25 cellular contexts compared by ENCODE assay signal in genomic region chr1:102776074-102776473, GRCh38.
DNase-seq lines count a peak whose midpoint lies in the region; FAIRE-seq and TF ChIP-seq lines count a peak whose summit lies in the region.
"Had no signal": no experiment of that assay in that cellular context is flagged by ENCODE, and none has a peak within 500 bp of the region (broad histone marks: within the 10 kb centered on the region; RNA-seq: fewer than 3 reads in every experiment).

No MANE protein-coding gene starts in this region.

- no peak overlapping the region for H3K9ac ChIP-seq in endodermal cell (ENCODE audit: extremely low read depth, low read length, poor library complexity, severe bottlenecking)
- H3K9ac ChIP-seq: GM23248, parathyroid adenoma had no signal

- no peaks in the 10 kb centered on the region for H3K36me3 Mint-ChIP-seq in endodermal cell (ENCODE audit: low read depth)
- H3K36me3 Mint-ChIP-seq: CD14-positive monocyte; naive thymus-derived CD4-positive, alpha-beta T cell; stimulated activated memory B cell treated with anti-CD40 and anti-IgM and Interleukin-4, amounts not matched to agents 10 μg/mL and 1 μg/mL and 100 μg/mL, for 72 hours had no signal

- H3K36me3 ChIP-seq in endodermal cell (ENCODE audit: control insufficient read depth, insufficient read depth, low read length): no peaks in the 10 kb centered on the region
- H3K36me3 ChIP-seq: brain microvascular endothelial cell, SJSA1, WERI-Rb-1 had no signal

- no peak for TF ChIP-seq POLR2A in H54 (IDR thresholded peaks at IDR 0.05; ENCODE audit: low read depth, low read length)

- 50 to 62% methylated on average over 1 of the region's 1 CpG for whole genome bisulfite sequencing in endodermal cell (ENCODE audit: insufficient coverage in 1 of 2, insufficient read length in 1 of 2), 2 experiments

- TF ChIP-seq CTCF in endodermal cell (conservative IDR thresholded peaks at IDR 0.05): no peak

- no peak overlapping the region for H3K27ac Mint-ChIP-seq in endodermal cell
- H3K27ac Mint-ChIP-seq: naive thymus-derived CD4-positive, alpha-beta T cell; stimulated activated memory B cell treated with anti-CD40 and anti-IgM and Interleukin-4, amounts not matched to agents 10 μg/mL and 1 μg/mL and 100 μg/mL, for 72 hours had no signal

- DNase-seq in D341Med (ENCODE audit: low spot score) (peak; percentile 8), NCI-H146 (lab: John Stamatoyannopoulos, UW) (peak; percentile 97), NCI-H526 treated with DMSO at 0.1 percent for 48 hours (lab: John Stamatoyannopoulos, UW) (peak; percentile 5), endodermal cell (peak; percentile 81), H54 (ENCODE audit: insufficient read length, low spot score) (no peak), NCI-H2171 treated with DMSO at 0.1 percent for 48 hours (lab: John Stamatoyannopoulos, UW) (no peak), NOMO-1 (lab: John Stamatoyannopoulos, UW; ENCODE audit: unreplicated experiment in 2 of 2) (no peak)
- DNase-seq in activated CD4-positive, alpha-beta T cell treated with anti-CD3 and anti-CD28 coated beads, Interleukin-2, amount 50 U/mL, for 4 hours: no peak
- DNase-seq: activated gamma-delta T cell treated with Interleukin-2 at 50 U/mL for 16 hours; brain microvascular endothelial cell; GM23248; Kasumi-1; left cardiac atrium; mesenchymal stem cell; naive thymus-derived CD4-positive, alpha-beta T cell; NCI-H1436; NCI-H524 treated with DMSO at 0.1 percent for 48 hours; T-helper 2 cell; WERI-Rb-1 had no signal

- no peaks in the 10 kb centered on the region for H3K9me3 ChIP-seq in endodermal cell (ENCODE audit: control insufficient read depth, low read length)
- H3K9me3 ChIP-seq: SJSA1 had no signal

- H3K9me3 Mint-ChIP-seq in endodermal cell: peaks cover 3% of the 10 kb centered on the region
- H3K9me3 Mint-ChIP-seq: stimulated activated memory B cell treated with anti-CD40 and anti-IgM and Interleukin-4, amounts not matched to agents 10 μg/mL and 1 μg/mL and 100 μg/mL, for 72 hours had no signal

- peaks cover 12% of the 10 kb centered on the region for H3K4me1 Mint-ChIP-seq in endodermal cell
- H3K4me1 Mint-ChIP-seq: CD14-positive monocyte; naive thymus-derived CD4-positive, alpha-beta T cell; stimulated activated memory B cell treated with anti-CD40 and anti-IgM and Interleukin-4, amounts not matched to agents 10 μg/mL and 1 μg/mL and 100 μg/mL, for 72 hours had no signal

- no peak overlapping the region for H3K27ac ChIP-seq in endodermal cell (ENCODE audit: low read depth, low read length)
- H3K27ac ChIP-seq: brain microvascular endothelial cell, GM23248, parathyroid adenoma, SJSA1, WERI-Rb-1 had no signal

- H3K4me3 Mint-ChIP-seq in endodermal cell: no peak overlapping the region
- H3K4me3 Mint-ChIP-seq: CD14-positive monocyte; naive thymus-derived CD4-positive, alpha-beta T cell; stimulated activated memory B cell treated with anti-CD40 and anti-IgM and Interleukin-4, amounts not matched to agents 10 μg/mL and 1 μg/mL and 100 μg/mL, for 72 hours had no signal

- no peak for FAIRE-seq in H54 (lab: Jason Lieb, UNC)
- FAIRE-seq: colon, GM19239 had no signal

- H3K27me3 Mint-ChIP-seq in endodermal cell (ENCODE audit: insufficient read depth): no peaks in the 10 kb centered on the region
- H3K27me3 Mint-ChIP-seq: naive thymus-derived CD4-positive, alpha-beta T cell; stimulated activated memory B cell treated with anti-CD40 and anti-IgM and Interleukin-4, amounts not matched to agents 10 μg/mL and 1 μg/mL and 100 μg/mL, for 72 hours had no signal

- no peaks in the 10 kb centered on the region for H3K4me1 ChIP-seq in endodermal cell (ENCODE audit: control insufficient read depth, insufficient read depth, low read length)
- H3K4me1 ChIP-seq: parathyroid adenoma, SJSA1 had no signal

- no peaks in the 10 kb centered on the region for H3K27me3 ChIP-seq in endodermal cell (ENCODE audit: control insufficient read depth, insufficient read depth, low read length, poor library complexity, severe bottlenecking)
- H3K27me3 ChIP-seq: brain microvascular endothelial cell, SJSA1 had no signal

- no peak overlapping the region for H3K4me3 ChIP-seq in endodermal cell (ENCODE audit: low read length)
- H3K4me3 ChIP-seq: GM23248, SJSA1 had no signal

Comparison
In these comparisons a context has a peak if more than half of its experiments do, and no peak if none do; other contexts are left out.
1. DNase-seq: peak in D341Med (single experiment), NCI-H146 (single experiment), NCI-H526 treated with DMSO at 0.1 percent for 48 hours (single experiment) and endodermal cell (single experiment); none in H54 (single experiment), NCI-H2171 treated with DMSO at 0.1 percent for 48 hours (single experiment), activated CD4-positive, alpha-beta T cell treated with anti-CD3 and anti-CD28 coated beads, Interleukin-2, amount 50 U/mL, for 4 hours (0 of 2) and NOMO-1 (0 of 2).